ENCODE assay signal across 19 cellular contexts in the genomic region with DNA sequence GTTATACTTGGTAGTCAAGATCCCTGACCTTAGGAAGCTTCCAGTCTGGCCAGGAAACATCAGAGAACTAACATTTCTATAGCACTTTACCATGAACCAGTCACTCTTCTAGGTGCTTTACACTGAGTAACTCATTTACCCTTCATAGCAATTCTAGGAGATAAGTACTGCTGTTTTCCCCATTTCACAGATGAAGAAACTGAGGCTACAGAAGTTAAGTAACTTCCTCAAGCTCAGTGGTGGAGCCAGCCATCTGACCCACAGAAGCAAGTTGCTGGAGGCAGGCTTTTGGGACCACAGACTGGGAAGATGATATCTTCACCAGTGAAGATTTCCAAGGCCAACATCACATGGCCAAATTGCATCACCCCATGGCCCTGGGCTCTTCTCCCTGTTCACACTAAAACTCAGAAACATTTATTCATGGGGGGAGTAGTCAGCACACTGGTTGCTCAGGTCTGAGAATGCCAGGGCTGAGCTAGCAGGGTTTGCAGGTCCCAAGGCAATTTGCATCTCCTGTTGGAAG.
DNase-seq lines count a peak whose midpoint lies in the region; ATAC-seq and TF ChIP-seq lines count a peak whose summit lies in the region.
"Had no signal": no experiment of that assay in that cellular context is flagged by ENCODE, and none has a peak within 500 bp of the region (broad histone marks: within the 10 kb centered on the region; RNA-seq: fewer than 3 reads in every experiment).

No MANE protein-coding gene starts in this region.

- no peak overlapping the region for H3K4me2 ChIP-seq in smooth muscle cell
- H3K4me2 ChIP-seq: GM23338 had no signal

- H3K9me3 ChIP-seq in smooth muscle cell (replicated peaks; ENCODE audit: low read depth) = no peaks in the 10 kb centered on the region

- H3K36me3 Mint-ChIP-seq in glutamatergic neuron (ENCODE audit: unreplicated experiment) = no peaks in the 10 kb centered on the region
- H3K36me3 Mint-ChIP-seq: CD4-positive, CD25-positive, alpha-beta regulatory T cell had no signal

- H3K4me1 ChIP-seq in smooth muscle cell (ENCODE audit: low read depth) = no peaks in the 10 kb centered on the region

- H3K27me3 ChIP-seq in smooth muscle cell (ENCODE audit: low read depth) = no peaks in the 10 kb centered on the region

- H3K4me3 ChIP-seq in fibroblast of the aortic adventitia (ENCODE audit: low read depth, low read length) (no peak overlapping the region), smooth muscle cell (no peak overlapping the region)
- H3K4me3 ChIP-seq: GM23338 had no signal

- TF ChIP-seq CTCF in fibroblast of the aortic adventitia (IDR thresholded peaks at IDR 0.05; ENCODE audit: insufficient read depth, low read length) (no peak), smooth muscle cell (IDR thresholded peaks at IDR 0.05; ENCODE audit: borderline replicate concordance, insufficient read depth, poor library complexity, severe bottlenecking) (no peak), glutamatergic neuron (IDR thresholded peaks at IDR 0.05; ENCODE audit: partially characterized antibody, unreplicated experiment) (no peak)

- DNase-seq in AG20443 (ENCODE audit: low spot score) (peak; percentile 19), M059J (ENCODE audit: low read depth) (peak; percentile 21), amniotic epithelial cell (ENCODE audit: low read depth) (peak; percentile 25), fibroblast of the aortic adventitia (ENCODE audit: low read depth) (peak; percentile 14), smooth muscle cell (lab: John Stamatoyannopoulos, UW; ENCODE audit: unreplicated experiment) (no peak), glutamatergic neuron (no peak)
- DNase-seq: 8988T; C1 segment of cervical spinal cord; CD4-positive, CD25-positive, alpha-beta regulatory T cell; CD8-positive, alpha-beta memory T cell; COR-L47; DMS 273 treated with DMSO at 0.1 percent for 48 hours; DMS53; DND-41 had no signal

- H4K20me1 ChIP-seq in smooth muscle cell (ENCODE audit: low read depth) = no peaks in the 10 kb centered on the region

- no peak overlapping the region for H3K27ac ChIP-seq in smooth muscle cell (ENCODE audit: low read depth)

- no peaks in the 10 kb centered on the region for H3F3A ChIP-seq in smooth muscle cell (ENCODE audit: low read depth)

- H3K27ac Mint-ChIP-seq in glutamatergic neuron (ENCODE audit: unreplicated experiment) = no peak overlapping the region
- H3K27ac Mint-ChIP-seq: B cell; CD4-positive, CD25-positive, alpha-beta regulatory T cell; GM23338 had no signal

- H2AFZ ChIP-seq in smooth muscle cell (ENCODE audit: low read depth) = no peak overlapping the region
- H2AFZ ChIP-seq: GM23338 had no signal

- H3K79me2 ChIP-seq in smooth muscle cell (ENCODE audit: low read depth) = no peaks in the 10 kb centered on the region

- peaks cover 2% of the 10 kb centered on the region for H3K27me3 Mint-ChIP-seq in glutamatergic neuron (ENCODE audit: unreplicated experiment)

- ATAC-seq in HG03175 (IDR thresholded peaks at IDR 0.05; ENCODE audit: unreplicated experiment) (no peak), GM19467 (IDR thresholded peaks at IDR 0.05; ENCODE audit: unreplicated experiment) (no peak)
- ATAC-seq: GM23338, HCT116 had no signal

- peaks cover 3% of the 10 kb centered on the region for H3K9me3 Mint-ChIP-seq in glutamatergic neuron (ENCODE audit: unreplicated experiment)

- no peak overlapping the region for H3K4me3 Mint-ChIP-seq in glutamatergic neuron (ENCODE audit: unreplicated experiment)
- H3K4me3 Mint-ChIP-seq: B cell; CD4-positive, CD25-positive, alpha-beta regulatory T cell; CD8-positive, alpha-beta memory T cell; GM23338 had no signal

- H3K4me1 Mint-ChIP-seq in glutamatergic neuron (ENCODE audit: low read depth, unreplicated experiment) = no peaks in the 10 kb centered on the region
- H3K4me1 Mint-ChIP-seq: B cell; CD4-positive, CD25-positive, alpha-beta regulatory T cell; CD8-positive, alpha-beta memory T cell had no signal

- no peak overlapping the region for H3K9ac ChIP-seq in smooth muscle cell (ENCODE audit: low read depth)

- H3K36me3 ChIP-seq in smooth muscle cell (ENCODE audit: low read depth) = no peaks in the 10 kb centered on the region

Comparison
In these comparisons a context has a peak if more than half of its experiments do, and no peak if none do; other contexts are left out.
1. DNase-seq: peak in AG20443 (single experiment), M059J (single experiment), amniotic epithelial cell (single experiment) and fibroblast of the aortic adventitia (single experiment); none in smooth muscle cell (single experiment) and glutamatergic neuron (single experiment).